ENCODE assay signal across 10 cellular contexts in the genomic region with DNA sequence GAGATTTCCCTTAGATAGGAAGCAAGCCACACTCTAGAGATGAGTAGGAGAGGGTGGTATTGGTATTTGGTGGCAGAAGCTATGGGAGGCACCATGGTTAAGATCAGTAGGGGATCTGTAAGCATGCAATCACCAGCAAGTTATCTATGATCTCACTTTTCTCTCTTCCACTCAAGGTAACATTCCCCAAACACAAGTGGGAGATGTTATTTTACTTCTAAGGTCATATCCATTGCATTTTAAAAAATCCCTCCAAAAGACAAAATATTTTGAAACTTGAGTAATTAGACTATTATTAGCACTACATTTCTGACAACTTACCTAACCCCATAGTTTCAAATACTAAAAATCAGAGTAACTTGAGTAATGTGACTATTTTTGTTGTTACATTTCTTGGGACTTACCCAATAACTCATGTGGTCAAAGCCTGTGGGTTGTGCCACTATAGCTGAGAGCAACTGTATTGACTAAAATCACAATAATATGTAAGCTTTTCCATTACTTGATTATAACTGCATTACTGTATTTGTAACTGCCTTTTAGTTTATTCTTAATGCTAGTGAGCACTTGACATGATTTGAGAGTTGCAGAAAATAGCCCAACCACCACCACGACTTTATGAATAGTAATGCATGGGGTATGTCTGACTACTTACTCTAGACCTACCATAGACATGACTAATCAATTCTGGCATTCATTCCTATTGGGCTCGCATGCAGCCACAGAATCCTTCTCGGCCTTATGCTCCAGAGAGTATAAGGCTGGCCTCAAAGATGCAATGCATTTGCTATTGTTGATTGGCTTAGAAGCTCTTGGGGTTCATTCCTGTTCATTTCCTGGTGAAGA.
DNase-seq lines count a peak whose midpoint lies in the region; ATAC-seq, FAIRE-seq and TF ChIP-seq lines count a peak whose summit lies in the region.
"Had no signal": no experiment of that assay in that cellular context is flagged by ENCODE, and none has a peak within 500 bp of the region (broad histone marks: within the 10 kb centered on the region; RNA-seq: fewer than 3 reads in every experiment).

No MANE protein-coding gene starts in this region.

- H3K36me3 ChIP-seq in pancreas: no peaks in the 10 kb centered on the region
- H3K36me3 ChIP-seq: prostate gland had no signal

- H3K4me1 Mint-ChIP-seq in activated T-helper 1 cell treated with anti-CD3 and anti-CD28 coated beads, Interleukin-12 subunit alpha, Interleukin-12 subunit beta, Interleukin-2, Interleukin-4 antibody, amounts not matched to agents 30 ng/mL and 10 ng/mL and 1 ng/mL, durations not matched to agents 14 hours and 24 hours and 36 hours (ENCODE audit: low read depth): no peaks in the 10 kb centered on the region

- no peaks in the 10 kb centered on the region for H3K27me3 ChIP-seq in pancreas

- no peaks in the 10 kb centered on the region for H3K4me1 ChIP-seq in pancreas
- H3K4me1 ChIP-seq: prostate gland had no signal

- no peaks in the 10 kb centered on the region for H3K36me3 Mint-ChIP-seq in activated T-helper 1 cell treated with anti-CD3 and anti-CD28 coated beads, Interleukin-12 subunit alpha, Interleukin-12 subunit beta, Interleukin-2, Interleukin-4 antibody, amounts not matched to agents 30 ng/mL and 10 ng/mL and 1 ng/mL, durations not matched to agents 14 hours and 24 hours and 36 hours (ENCODE audit: low read depth)

- H3K4me3 Mint-ChIP-seq in activated T-helper 1 cell treated with anti-CD3 and anti-CD28 coated beads, Interleukin-12 subunit alpha, Interleukin-12 subunit beta, Interleukin-2, Interleukin-4 antibody, amounts not matched to agents 30 ng/mL and 10 ng/mL and 1 ng/mL, durations not matched to agents 14 hours and 24 hours and 36 hours: no peak overlapping the region

- 88 to 90% methylated on average over 3 of the region's 3 CpGs for WGBS in pancreas, 2 donors

- FAIRE-seq in pancreas (lab: Jason Lieb, UNC): no peak

- H3K27me3 Mint-ChIP-seq in activated T-helper 1 cell treated with anti-CD3 and anti-CD28 coated beads, Interleukin-12 subunit alpha, Interleukin-12 subunit beta, Interleukin-2, Interleukin-4 antibody, amounts not matched to agents 30 ng/mL and 10 ng/mL and 1 ng/mL, durations not matched to agents 14 hours and 24 hours and 36 hours (ENCODE audit: insufficient read depth): no peaks in the 10 kb centered on the region

- DNase-seq in AG10803 (ENCODE audit: low read depth) (peak; percentile 97), astrocyte of the spinal cord (ENCODE audit: low read depth, low spot score) (peak; percentile 82), pancreas (no peak), DMS53 (lab: John Stamatoyannopoulos, UW) (no peak)
- DNase-seq in activated T-helper 1 cell treated with anti-CD3 and anti-CD28 coated beads, Interleukin-12 subunit alpha, Interleukin-12 subunit beta, Interleukin-2, Interleukin-4 antibody, amounts not matched to agents 30 ng/mL and 10 ng/mL and 1 ng/mL, durations not matched to agents 14 hours and 24 hours and 36 hours (ENCODE audit: low spot score): no peak
- no peak for DNase-seq in stimulated activated CD4-positive, alpha-beta T cell treated with anti-CD3 and anti-CD28 coated beads, Interleukin-4, amount 100 ng/mL, for 1 hour
- DNase-seq: DMS153 had no signal

- H3K27ac ChIP-seq in pancreas: no peak overlapping the region
- H3K27ac ChIP-seq: prostate gland had no signal

- H3K27ac Mint-ChIP-seq in activated T-helper 1 cell treated with anti-CD3 and anti-CD28 coated beads, Interleukin-12 subunit alpha, Interleukin-12 subunit beta, Interleukin-2, Interleukin-4 antibody, amounts not matched to agents 30 ng/mL and 10 ng/mL and 1 ng/mL, durations not matched to agents 14 hours and 24 hours and 36 hours: no peak overlapping the region

- in situ Hi-C loops in astrocyte of the spinal cord (cut with HindIII; ENCODE audit: low sequenced_read_pairs): no loop called here

- H3K9me3 ChIP-seq in pancreas: no peaks in the 10 kb centered on the region
- H3K9me3 ChIP-seq: prostate gland had no signal

- TF ChIP-seq CTCF in AG10803 (conservative IDR thresholded peaks at IDR 0.05; ENCODE audit: low read length): no peak
- no peak for TF ChIP-seq CTCF in astrocyte of the spinal cord (IDR thresholded peaks at IDR 0.05; ENCODE audit: low read depth, low read length)
- no peak for TF ChIP-seq CTCF in pancreas (IDR thresholded peaks at IDR 0.05)

- H3K9me3 Mint-ChIP-seq in activated T-helper 1 cell treated with anti-CD3 and anti-CD28 coated beads, Interleukin-12 subunit alpha, Interleukin-12 subunit beta, Interleukin-2, Interleukin-4 antibody, amounts not matched to agents 30 ng/mL and 10 ng/mL and 1 ng/mL, durations not matched to agents 14 hours and 24 hours and 36 hours: no peaks in the 10 kb centered on the region

- ATAC-seq in GM19395 (IDR thresholded peaks at IDR 0.05; ENCODE audit: unreplicated experiment) (peak; percentile 76), HG03064 (IDR thresholded peaks at IDR 0.05; ENCODE audit: low read depth, unreplicated experiment) (peak; percentile 78), pancreas (no peak)

- intact Hi-C loops in activated T-helper 1 cell treated with anti-CD3 and anti-CD28 coated beads, Interleukin-12 subunit alpha, Interleukin-12 subunit beta, Interleukin-2, Interleukin-4 antibody, amounts not matched to agents 30 ng/mL and 10 ng/mL and 1 ng/mL, durations not matched to agents 14 hours and 24 hours and 36 hours (cut with micrococcal nuclease): no loop called here
- intact Hi-C loops in pancreas (cut with DNase I): no loop called here

- H3K4me3 ChIP-seq in AG10803 (ENCODE audit: low read length): no peak overlapping the region
- no peak overlapping the region for H3K4me3 ChIP-seq in astrocyte of the spinal cord (ENCODE audit: low read depth, low read length)
- no peak overlapping the region for H3K4me3 ChIP-seq in pancreas
- H3K4me3 ChIP-seq: prostate gland had no signal

Comparison
In these comparisons a context has a peak if more than half of its experiments do, and no peak if none do; other contexts are left out.
1. DNase-seq: peak in AG10803 (single experiment) and astrocyte of the spinal cord (single experiment); none in activated T-helper 1 cell treated with anti-CD3 and anti-CD28 coated beads, Interleukin-12 subunit alpha, Interleukin-12 subunit beta, Interleukin-2, Interleukin-4 antibody, amounts not matched to agents 30 ng/mL and 10 ng/mL and 1 ng/mL, durations not matched to agents 14 hours and 24 hours and 36 hours (single experiment), pancreas (0 of 6), stimulated activated CD4-positive, alpha-beta T cell treated with anti-CD3 and anti-CD28 coated beads, Interleukin-4, amount 100 ng/mL, for 1 hour (single experiment) and DMS53 (single experiment).
2. ATAC-seq: peak in GM19395 (single experiment) and HG03064 (single experiment); none in pancreas (0 of 4).